24 cellular contexts compared by ENCODE assay signal in genomic region chr10:78339251-78339650, GRCh38.
A peak's percentile ranks its signal among the peaks of the same experiment; 100 is the strongest.
DNase-seq lines count a peak whose midpoint lies in the region; TF ChIP-seq lines count a peak whose summit lies in the region.
"Had no signal": no experiment of that assay in that cellular context is flagged by ENCODE, and none has a peak within 500 bp of the region (broad histone marks: within the 10 kb centered on the region; RNA-seq: fewer than 3 reads in every experiment).

No MANE protein-coding gene starts in this region.

- H3K9me3 ChIP-seq in H9 (ENCODE audit: control insufficient read depth, low read depth, low read length): no peaks in the 10 kb centered on the region
- no peaks in the 10 kb centered on the region for H3K9me3 ChIP-seq in colonic mucosa
- H3K9me3 ChIP-seq in sigmoid colon: no peaks in the 10 kb centered on the region
- H3K9me3 ChIP-seq: psoas muscle, testis had no signal

- H2BK15ac ChIP-seq in H9 (ENCODE audit: low read depth, low read length): no peak overlapping the region

- no peak overlapping the region for H3K4me3 Mint-ChIP-seq in H9
- H3K4me3 Mint-ChIP-seq: IgD-negative memory B cell, mesothelial cell of epicardium had no signal

- no peak overlapping the region for H3T11ph ChIP-seq in H9 (ENCODE audit: low read length)

- H3K9ac ChIP-seq in H9 (ENCODE audit: extremely low read depth, insufficient read length, low read length): no peak overlapping the region
- no peak overlapping the region for H3K9ac ChIP-seq in colonic mucosa (ENCODE audit: low read depth in 2 of 2, low read length in 2 of 2)

- H3K36me3 Mint-ChIP-seq in H9 (ENCODE audit: insufficient read depth in 1 of 3, low read depth in 3 of 3): peaks cover 0 to 2% (median 0%) of the 10 kb centered on the region in 3 experiments; a peak in 2 of 7 replicates
- H3K36me3 Mint-ChIP-seq: IgD-negative memory B cell, mesothelial cell of epicardium had no signal

- no peak overlapping the region for H3K56ac ChIP-seq in H9 (ENCODE audit: insufficient read length, low read depth, low read length)

- TF ChIP-seq CTCF in H9 (conservative IDR thresholded peaks at IDR 0.05): no peak
- no peak for TF ChIP-seq CTCF in colonic mucosa (IDR thresholded peaks at IDR 0.05)
- TF ChIP-seq CTCF in sigmoid colon (IDR thresholded peaks at IDR 0.05): no peak

- H3K27ac Mint-ChIP-seq in H9: no peak overlapping the region
- H3K27ac Mint-ChIP-seq: IgD-negative memory B cell, mesothelial cell of epicardium had no signal

- no peak overlapping the region for H3K4ac ChIP-seq in H9 (ENCODE audit: low read depth, low read length)

- H3K27me3 Mint-ChIP-seq in H9 (ENCODE audit: low read depth): peaks cover 12% of the 10 kb centered on the region
- H3K27me3 Mint-ChIP-seq: IgD-negative memory B cell had no signal

- H4K20me1 ChIP-seq in H9 (ENCODE audit: control insufficient read depth, insufficient read depth, insufficient read length): no peaks in the 10 kb centered on the region

- H3K23ac ChIP-seq in H9 (ENCODE audit: insufficient read length, low read depth, low read length): no peak overlapping the region

- no peak overlapping the region for H2AFZ ChIP-seq in H9 (ENCODE audit: low read length)

- H3K4me1 ChIP-seq in H9 (ENCODE audit: insufficient read depth, low read length): no peaks in the 10 kb centered on the region
- no peaks in the 10 kb centered on the region for H3K4me1 ChIP-seq in colonic mucosa
- peaks cover 0 to 32% (median 29%) of the 10 kb centered on the region in 4 donors for H3K4me1 ChIP-seq in sigmoid colon
- H3K4me1 ChIP-seq: testis had no signal

- DNase-seq in H9 (peak; percentile 7), colonic mucosa (peak; percentile 2), mesenteric fat pad (ENCODE audit: low spot score) (peak; percentile 62), sigmoid colon (peak; percentile 58), HT-29 (ENCODE audit: low spot score) (no peak), SIG-M5 (lab: John Stamatoyannopoulos, UW) (no peak), HPDE6-E6E7 (ENCODE audit: extremely low spot score) (no peak)
- DNase-seq in activated CD4-positive, alpha-beta T cell treated with anti-CD3 and anti-CD28 coated beads for 48 hours: no peak
- DNase-seq: activated gamma-delta T cell; Calu3; cerebellar nuclear complex; effector CD4-positive, alpha-beta T cell; left colon; NCI-H1092; NCI-H187 treated with DMSO at 0.1 percent for 48 hours; NCI-H226; NCI-H82; OCI-M1; psoas muscle; small intestine; testis had no signal

- no peak overlapping the region for H4K5ac ChIP-seq in H9 (ENCODE audit: insufficient read length, low read depth, low read length)

- no peak overlapping the region for H2BK12ac ChIP-seq in H9 (ENCODE audit: insufficient read length, low read depth, low read length)

- no peaks in the 10 kb centered on the region; a peak in 1 of 5 replicates for H3K9me3 Mint-ChIP-seq in H9
- H3K9me3 Mint-ChIP-seq: IgD-negative memory B cell, mesothelial cell of epicardium had no signal

- WGBS in H9 (ENCODE audit: extremely low coverage, insufficient read length, low lambda C conversion rate): no CpG with 5 or more reads among the region's 4 CpGs
- WGBS in sigmoid colon, 2 donors: 28 to 38% methylated on average over 4 of the region's 4 CpGs

- H2AK5ac ChIP-seq in H9 (ENCODE audit: insufficient read length, low read length): no peak overlapping the region

- no peak for TF ChIP-seq EP300 in sigmoid colon (IDR thresholded peaks at IDR 0.05)

- TF ChIP-seq POLR2A in sigmoid colon (IDR thresholded peaks at IDR 0.05): no peak

- no peak overlapping the region for H3K4me2 ChIP-seq in H9 (ENCODE audit: insufficient read depth, insufficient read length, low read length)

- no peak overlapping the region for H3K27ac ChIP-seq in H9 (ENCODE audit: insufficient read length, low read depth, low read length)
- H3K27ac ChIP-seq in colonic mucosa: no peak overlapping the region
- no peak overlapping the region for H3K27ac ChIP-seq in sigmoid colon
- H3K27ac ChIP-seq: C4-2B, psoas muscle, testis had no signal

- H3K27me3 ChIP-seq in H9 (ENCODE audit: insufficient read depth, low read length) (no peaks in the 10 kb centered on the region), colonic mucosa (no peaks in the 10 kb centered on the region), sigmoid colon (no peaks in the 10 kb centered on the region)
- H3K27me3 ChIP-seq: testis had no signal

- H3K4me3 ChIP-seq in colonic mucosa (no peak overlapping the region), sigmoid colon (no peak overlapping the region)
- H3K4me3 ChIP-seq: psoas muscle, testis had no signal

- no peak overlapping the region for H2BK5ac ChIP-seq in H9 (ENCODE audit: insufficient read length, low read length)

- H3K23me2 ChIP-seq in H9 (ENCODE audit: insufficient read length, low read depth, low read length, poor library complexity, severe bottlenecking): no peaks in the 10 kb centered on the region

- no peak overlapping the region for H2BK120ac ChIP-seq in H9 (ENCODE audit: low read depth, low read length, poor library complexity, severe bottlenecking)

- H3K36me3 ChIP-seq in colonic mucosa: no peaks in the 10 kb centered on the region
- H3K36me3 ChIP-seq in sigmoid colon: no peaks in the 10 kb centered on the region

- H3K79me2 ChIP-seq in H9 (ENCODE audit: insufficient read depth, low read length): no peaks in the 10 kb centered on the region

- H3K4me1 Mint-ChIP-seq in H9: peaks cover 4% of the 10 kb centered on the region in 2 experiments

- H4K91ac ChIP-seq in H9 (ENCODE audit: insufficient read length, low read depth, low read length): no peak overlapping the region

- H2BK20ac ChIP-seq in H9 (ENCODE audit: low read depth, low read length, poor library complexity, severe bottlenecking): no peak overlapping the region

- H4K8ac ChIP-seq in H9 (replicated peaks; ENCODE audit: insufficient read length, low read depth, low read length): no peak overlapping the region

- intact Hi-C loops in colonic mucosa (cut with DNase I) (no loop called here), sigmoid colon (cut with DNase I) (no loop called here)

- H3K14ac ChIP-seq in H9 (ENCODE audit: insufficient read depth, low read length): no peak overlapping the region

- no peaks in the 10 kb centered on the region for H3K79me1 ChIP-seq in H9 (ENCODE audit: insufficient read depth, low read depth, low read length, poor library complexity, severe bottlenecking)

- no peak overlapping the region for H3K18ac ChIP-seq in H9 (ENCODE audit: insufficient read length, low read depth, low read length)

Comparison
In these comparisons a context has a peak if more than half of its experiments do, and no peak if none do; other contexts are left out.
1. DNase-seq: peak in H9 (single experiment), colonic mucosa (single experiment), mesenteric fat pad (single experiment) and sigmoid colon (single experiment); none in HT-29 (single experiment), activated CD4-positive, alpha-beta T cell treated with anti-CD3 and anti-CD28 coated beads for 48 hours (single experiment), SIG-M5 (single experiment) and HPDE6-E6E7 (single experiment).